In the genomic region with DNA sequence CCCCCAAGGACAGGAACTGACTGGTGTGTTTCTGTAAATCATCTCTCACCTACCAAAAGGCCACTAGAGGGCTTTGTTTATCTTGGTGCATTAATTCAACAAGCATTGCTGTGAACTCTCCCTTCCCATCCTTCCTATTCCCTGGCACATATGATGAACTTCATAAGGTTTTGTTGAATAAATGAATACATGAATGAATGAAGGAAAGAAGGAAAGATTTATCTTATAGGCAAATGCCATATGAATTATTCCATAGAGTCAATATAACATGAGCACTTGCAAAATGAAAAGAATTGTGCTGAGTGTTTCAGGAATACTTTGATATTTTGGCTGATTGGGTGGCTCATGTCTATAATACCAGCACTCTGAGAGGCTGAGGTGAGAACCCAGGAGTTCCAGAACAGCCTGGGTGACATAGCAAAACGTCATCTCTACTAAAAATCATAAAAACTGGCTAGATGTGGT, we compare ENCODE assay signal across 9 cellular contexts. TPM values are rescaled to one million over a fixed set of nuclear protein-coding genes. Genes with fewer than 3 reads are reported as not detected.
A peak's percentile ranks its signal among the peaks of the same experiment; 100 is the strongest.
DNase-seq lines count a peak whose midpoint lies in the region; ATAC-seq and TF ChIP-seq lines count a peak whose summit lies in the region.
"Had no signal": no experiment of that assay in that cellular context is flagged by ENCODE, and none has a peak within 500 bp of the region (broad histone marks: within the 10 kb centered on the region; RNA-seq: fewer than 3 reads in every experiment).

No MANE protein-coding gene starts in this region.

- no peaks in the 10 kb centered on the region for H3K4me1 Mint-ChIP-seq in CD14-positive monocyte

- no peak overlapping the region for H3K27ac ChIP-seq in SU-DHL-6 (ENCODE audit: low read depth, low read length)
- no peak overlapping the region for H3K27ac ChIP-seq in ascending aorta

- no peaks in the 10 kb centered on the region for H3K9me2 ChIP-seq in SU-DHL-6 (replicated peaks; ENCODE audit: insufficient read depth, low read length)

- no peaks in the 10 kb centered on the region for H3K79me2 ChIP-seq in SU-DHL-6 (ENCODE audit: insufficient read depth, low read length)

- H3K27me3 ChIP-seq in SU-DHL-6 (ENCODE audit: low read length) (no peaks in the 10 kb centered on the region), ascending aorta (no peaks in the 10 kb centered on the region)

- H2AFZ ChIP-seq in SU-DHL-6 (ENCODE audit: low read depth, low read length, severe bottlenecking), result no peak overlapping the region

- H3K9ac ChIP-seq in SU-DHL-6 (ENCODE audit: low read length), result no peak overlapping the region

- no peaks in the 10 kb centered on the region for H3F3A ChIP-seq in SU-DHL-6 (ENCODE audit: insufficient read depth)

- no peaks in the 10 kb centered on the region for H3K36me3 ChIP-seq in SU-DHL-6 (ENCODE audit: low read length)
- H3K36me3 ChIP-seq in ascending aorta, result no peaks in the 10 kb centered on the region

- TF ChIP-seq CTCF in CD14-positive monocyte (IDR thresholded peaks at IDR 0.05) (peak; percentile 47), HFF-Myc (IDR thresholded peaks at IDR 0.05; ENCODE audit: low read depth, low read length, missing control alignments) (peak; percentile 41), SU-DHL-6 (IDR thresholded peaks at IDR 0.05; ENCODE audit: insufficient read depth, low read length, poor library complexity, severe bottlenecking) (peak; percentile 46), ascending aorta (IDR thresholded peaks at IDR 0.05) (peak in 1 of 3 experiments; percentile 30)

- no peak overlapping the region for H3K27ac Mint-ChIP-seq in CD14-positive monocyte
- H3K27ac Mint-ChIP-seq: T-helper 1 cell treated with Interleukin-12 subunit alpha and Interleukin-12 subunit beta and Interleukin-4 antibody, amounts not matched to agents 30 μg/mL and 1 μg/mL, for 36 hours had no signal

- H3K4me2 ChIP-seq in SU-DHL-6 (ENCODE audit: low read depth, low read length, poor library complexity, severe bottlenecking), result no peak overlapping the region

- H3K4me3 ChIP-seq in HFF-Myc (replicated peaks; ENCODE audit: low read depth, low read length) (no peak overlapping the region), SU-DHL-6 (ENCODE audit: insufficient read depth, low read length, poor library complexity, severe bottlenecking) (no peak overlapping the region), ascending aorta (no peak overlapping the region)

- no peaks in the 10 kb centered on the region for H3K4me1 ChIP-seq in ascending aorta

- H3K9me3 ChIP-seq in SU-DHL-6 (ENCODE audit: insufficient read depth, low read length), result no peaks in the 10 kb centered on the region
- H3K9me3 ChIP-seq in ascending aorta, result no peaks in the 10 kb centered on the region

- H4K20me1 ChIP-seq in SU-DHL-6 (ENCODE audit: low read depth, low read length), result no peaks in the 10 kb centered on the region

- H3K9me3 Mint-ChIP-seq in CD14-positive monocyte, result peaks cover 0 to 1% (median 0%) of the 10 kb centered on the region in 7 donors
- H3K9me3 Mint-ChIP-seq: T-helper 1 cell treated with Interleukin-12 subunit alpha and Interleukin-12 subunit beta and Interleukin-4 antibody, amounts not matched to agents 30 μg/mL and 1 μg/mL, for 36 hours had no signal

- ATAC-seq in HG03432 (IDR thresholded peaks at IDR 0.05; ENCODE audit: unreplicated experiment), result no peak

- H3K4me3 Mint-ChIP-seq in CD14-positive monocyte, result no peak overlapping the region
- H3K4me3 Mint-ChIP-seq: T-helper 1 cell treated with Interleukin-12 subunit alpha and Interleukin-12 subunit beta and Interleukin-4 antibody, amounts not matched to agents 30 μg/mL and 1 μg/mL, for 36 hours had no signal

- H3K36me3 Mint-ChIP-seq in CD14-positive monocyte, result no peaks in the 10 kb centered on the region

- H3K27me3 Mint-ChIP-seq in CD14-positive monocyte (ENCODE audit: low read depth in 3 of 3), result peaks cover 3 to 12% (median 3%) of the 10 kb centered on the region in 3 donors

- no peak for DNase-seq in CD14-positive monocyte (ENCODE audit: low spot score)
- DNase-seq in HFF-Myc (ENCODE audit: extremely low read depth, low read depth), result no peak
- peak; percentile 40 for DNase-seq in kidney glomerular epithelial cell (lab: John Stamatoyannopoulos, UW)
- DNase-seq in posterior cingulate gyrus, result no peak
- DNase-seq in ascending aorta (ENCODE audit: low spot score in 2 of 2), result no peak
- no peak for DNase-seq in activated T-cell treated with anti-CD3 and anti-CD28 coated beads, Interleukin-2, amount 50 U/mL, for 48 hours

- intact Hi-C loops in CD14-positive monocyte (cut with micrococcal nuclease), result no loop called here
- intact Hi-C loops in posterior cingulate gyrus (cut with DNase I), result loop anchor here (10.0 kb wide), 1 partner anchor 141 kb away; no protein-coding TSS in a partner anchor
- intact Hi-C loops in ascending aorta (cut with DNase I), result loop anchor here (2.0 kb wide), 1 partner anchor 31 kb away; no protein-coding TSS in a partner anchor

RNA-seq across cellular contexts. Expression of gene SPDYE4, which starts 4.3 kb away (rescaled TPM):
- polyA plus RNA-seq in CD14-positive monocyte, result not detected
- total RNA-seq in ascending aorta, result not detected

RNA-seq across cellular contexts. Expression of gene CCDC42, which starts 9.4 kb away (rescaled TPM):
- polyA plus RNA-seq in CD14-positive monocyte, result not detected
- not detected for total RNA-seq in ascending aorta

RNA-seq across cellular contexts. Expression of gene MFSD6L, which starts 45.2 kb away (rescaled TPM):
- polyA plus RNA-seq in CD14-positive monocyte, result under 1 TPM in 1 of 2 donors, not detected in 1; 0.08 TPM
- not detected for total RNA-seq in ascending aorta

Comparison
In these comparisons a context has a peak if more than half of its experiments do, and no peak if none do; other contexts are left out.
1. intact Hi-C loops: an anchor here in posterior cingulate gyrus (10.0 kb wide) and ascending aorta (2.0 kb wide); none called in CD14-positive monocyte.